In the genomic region with DNA sequence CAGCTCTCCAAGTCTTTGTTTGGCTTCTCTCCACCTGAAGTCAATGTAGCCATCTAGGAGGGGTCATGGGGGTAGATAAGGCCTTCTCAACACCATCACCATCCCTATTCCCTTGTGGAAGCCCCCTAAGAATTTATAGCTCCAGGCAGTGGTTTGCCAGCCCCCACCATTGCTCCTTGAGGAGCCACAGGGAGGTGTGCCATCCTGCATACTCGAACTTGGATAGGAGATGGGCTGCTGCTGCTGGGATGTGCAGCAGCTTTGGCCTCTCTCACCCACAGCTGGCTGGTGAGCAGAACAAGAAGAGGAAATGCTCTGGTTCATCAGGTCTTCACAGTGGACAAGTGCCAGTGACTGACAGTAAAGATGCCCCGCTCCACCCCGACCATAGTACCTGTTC, we compare ENCODE assay signal across 27 cellular contexts. TPM values are rescaled to one million over a fixed set of nuclear protein-coding genes. Genes with fewer than 3 reads are reported as not detected.
DNase-seq lines count a peak whose midpoint lies in the region; ATAC-seq and TF ChIP-seq lines count a peak whose summit lies in the region.
"Had no signal": no experiment of that assay in that cellular context is flagged by ENCODE, and none has a peak within 500 bp of the region (broad histone marks: within the 10 kb centered on the region; RNA-seq: fewer than 3 reads in every experiment).

No MANE protein-coding gene starts in this region.

- no peaks in the 10 kb centered on the region for H3K27me3 Mint-ChIP-seq in activated naive CD4-positive, alpha-beta T cell treated with anti-CD3 and anti-CD28 coated beads for 36 hours (ENCODE audit: low read depth)
- H3K27me3 Mint-ChIP-seq in Calu3 (ENCODE audit: unreplicated experiment) (no peaks in the 10 kb centered on the region), memory B cell (no peaks in the 10 kb centered on the region)
- H3K27me3 Mint-ChIP-seq in stimulated activated naive B cell treated with anti-CD40 and anti-IgM and Interleukin-4, amounts not matched to agents 10 μg/mL and 1 μg/mL and 100 μg/mL, for 72 hours: no peaks in the 10 kb centered on the region
- H3K27me3 Mint-ChIP-seq: IgD-negative memory B cell had no signal

- no peak for ATAC-seq in memory B cell (ENCODE audit: low read depth)
- ATAC-seq in stimulated activated naive B cell treated with anti-CD40 and anti-IgM and Interleukin-4, amounts not matched to agents 10 μg/mL and 1 μg/mL and 100 μg/mL, for 72 hours (replicated peaks): no peak
- ATAC-seq in HG02588 (IDR thresholded peaks at IDR 0.05; ENCODE audit: unreplicated experiment): no peak
- ATAC-seq: CD8-positive, alpha-beta T cell; GM12878; PC-3 had no signal

- H3K4me1 Mint-ChIP-seq in activated naive CD4-positive, alpha-beta T cell treated with anti-CD3 and anti-CD28 coated beads for 36 hours (ENCODE audit: low read depth): peaks cover 53% of the 10 kb centered on the region
- peaks cover 6% of the 10 kb centered on the region for H3K4me1 Mint-ChIP-seq in Calu3 (ENCODE audit: low read depth, unreplicated experiment)
- peaks cover 21% of the 10 kb centered on the region for H3K4me1 Mint-ChIP-seq in memory B cell
- H3K4me1 Mint-ChIP-seq in stimulated activated naive B cell treated with anti-CD40 and anti-IgM and Interleukin-4, amounts not matched to agents 10 μg/mL and 1 μg/mL and 100 μg/mL, for 72 hours: peaks cover 29 to 47% of the 10 kb centered on the region in 2 donors

- peaks cover 36% of the 10 kb centered on the region for H3K36me3 Mint-ChIP-seq in activated naive CD4-positive, alpha-beta T cell treated with anti-CD3 and anti-CD28 coated beads for 36 hours (ENCODE audit: low read depth)
- peaks cover 55% of the 10 kb centered on the region for H3K36me3 Mint-ChIP-seq in Calu3 (ENCODE audit: insufficient read depth, unreplicated experiment)
- peaks cover 20% of the 10 kb centered on the region for H3K36me3 Mint-ChIP-seq in memory B cell
- H3K36me3 Mint-ChIP-seq in stimulated activated naive B cell treated with anti-CD40 and anti-IgM and Interleukin-4, amounts not matched to agents 10 μg/mL and 1 μg/mL and 100 μg/mL, for 72 hours: peaks cover 24 to 52% of the 10 kb centered on the region in 2 donors

- BruUV-seq in Calu3 (replicated peaks; lab: Mats Ljungman, UMichigan): no TSS peak

- H3K9me3 Mint-ChIP-seq in activated naive CD4-positive, alpha-beta T cell treated with anti-CD3 and anti-CD28 coated beads for 36 hours: no peaks in the 10 kb centered on the region
- no peaks in the 10 kb centered on the region for H3K9me3 Mint-ChIP-seq in Calu3 (ENCODE audit: low read depth, unreplicated experiment)
- no peaks in the 10 kb centered on the region for H3K9me3 Mint-ChIP-seq in memory B cell
- no peaks in the 10 kb centered on the region for H3K9me3 Mint-ChIP-seq in stimulated activated naive B cell treated with anti-CD40 and anti-IgM and Interleukin-4, amounts not matched to agents 10 μg/mL and 1 μg/mL and 100 μg/mL, for 72 hours
- H3K9me3 Mint-ChIP-seq: CD8-positive, alpha-beta T cell; IgD-negative memory B cell had no signal

- intact Hi-C loops in activated naive CD4-positive, alpha-beta T cell treated with anti-CD3 and anti-CD28 coated beads for 36 hours (cut with micrococcal nuclease): no loop called here
- intact Hi-C loops in Calu3 (cut with micrococcal nuclease; ENCODE audit: unreplicated experiment): no loop called here

- H3K4me3 Mint-ChIP-seq in activated naive CD4-positive, alpha-beta T cell treated with anti-CD3 and anti-CD28 coated beads for 36 hours: no peak overlapping the region
- H3K4me3 Mint-ChIP-seq in Calu3 (ENCODE audit: low read depth, unreplicated experiment) (no peak overlapping the region), memory B cell (no peak overlapping the region)
- H3K4me3 Mint-ChIP-seq in stimulated activated naive B cell treated with anti-CD40 and anti-IgM and Interleukin-4, amounts not matched to agents 10 μg/mL and 1 μg/mL and 100 μg/mL, for 72 hours: no peak overlapping the region
- H3K4me3 Mint-ChIP-seq: CD8-positive, alpha-beta T cell had no signal

- peak overlapping the region; percentile 55 for H3K27ac Mint-ChIP-seq in activated naive CD4-positive, alpha-beta T cell treated with anti-CD3 and anti-CD28 coated beads for 36 hours
- peak overlapping the region; percentile 13 for H3K27ac Mint-ChIP-seq in Calu3 (ENCODE audit: unreplicated experiment)
- peak overlapping the region; percentile 33 for H3K27ac Mint-ChIP-seq in memory B cell
- peak overlapping the region; percentile 47 for H3K27ac Mint-ChIP-seq in stimulated activated naive B cell treated with anti-CD40 and anti-IgM and Interleukin-4, amounts not matched to agents 10 μg/mL and 1 μg/mL and 100 μg/mL, for 72 hours

- CTCF ChIA-PET in activated naive CD4-positive, alpha-beta T cell treated with anti-CD3 and anti-CD28 coated beads for 36 hours (lab: Charles Lee): interaction anchor here (0.6 to 1.2 kb wide), 3 partner anchors 12 to 93 kb away, joined by 3 read pairs; no protein-coding TSS in a partner anchor
- CTCF ChIA-PET in Calu3 (lab: Charles Lee): no interaction called here

- no peak for DNase-seq in activated naive CD4-positive, alpha-beta T cell treated with anti-CD3 and anti-CD28 coated beads for 36 hours
- no peak for DNase-seq in activated naive CD4-positive, alpha-beta T cell treated with anti-CD3 and anti-CD28 coated beads, Interleukin-2, amount 50 U/mL, for 16 hours
- DNase-seq in Calu3: no peak
- no peak for DNase-seq in memory B cell (ENCODE audit: low spot score in 2 of 2)
- DNase-seq in stimulated activated naive B cell treated with anti-CD40 and anti-IgM and Interleukin-4, amounts not matched to agents 10 μg/mL and 1 μg/mL and 100 μg/mL, for 72 hours: no peak
- no peak for DNase-seq in central memory CD4-positive, alpha-beta T cell
- DNase-seq: C1 segment of cervical spinal cord; Caco-2; CD8-positive, alpha-beta T cell; DMS 273 treated with DMSO at 0.1 percent for 48 hours; DMS79; EL; GDM1; GOT3; HCEC 1CT; MM.1S; NCI-H2029; NCI-H446; NCI-H524 treated with DMSO at 0.1 percent for 48 hours; NCI-H774; NK-92 treated with Interleukin-12 subunit alpha and Interleukin-12 subunit beta, amount 100 ng/mL, for 24 hours; PC-3; SJCRH30 had no signal

- TF ChIP-seq CTCF in Calu3 (IDR thresholded peaks at IDR 0.05; ENCODE audit: unreplicated experiment): no peak

RNA-seq across cellular contexts. Expression of a gene that starts 4.8 kb away (rescaled TPM):
- total RNA-seq in activated naive CD4-positive, alpha-beta T cell treated with anti-CD3 and anti-CD28 coated beads for 36 hours: 10 to 100 TPM; 77.4 to 84.6 TPM
- 129 and 143 TPM in 2 replicates for total RNA-seq in Calu3 (2022)

RNA-seq across cellular contexts. Expression of a gene that starts 4.9 kb away (rescaled TPM):
- 10 to 100 TPM; 37.5 to 38.3 TPM for total RNA-seq in activated naive CD4-positive, alpha-beta T cell treated with anti-CD3 and anti-CD28 coated beads for 36 hours
- 52.4 and 57.0 TPM in 2 replicates for total RNA-seq in Calu3 (2022)

RNA-seq across cellular contexts. Expression of a gene that starts 16.9 kb away (rescaled TPM):
- total RNA-seq in activated naive CD4-positive, alpha-beta T cell treated with anti-CD3 and anti-CD28 coated beads for 36 hours: 1 to 10 TPM; 3.1 to 3.9 TPM
- total RNA-seq in Calu3 (2022): not detected in 2 replicates
- total RNA-seq: A673, Caco-2, PC-3, SJCRH30 had no signal

RNA-seq across cellular contexts. Expression of a gene that starts 22.8 kb away (rescaled TPM):
- total RNA-seq in activated naive CD4-positive, alpha-beta T cell treated with anti-CD3 and anti-CD28 coated beads for 36 hours: under 1 TPM; 0.40 to 0.55 TPM
- total RNA-seq in Calu3 (2022): 0.27 TPM in 1 of 2 replicates, not detected in the other
- total RNA-seq: A673, Caco-2, GM12878 had no signal

RNA-seq across cellular contexts. Expression of a gene that starts 24.1 kb away (rescaled TPM):
- total RNA-seq in activated naive CD4-positive, alpha-beta T cell treated with anti-CD3 and anti-CD28 coated beads for 36 hours: 10 to 100 TPM in 1 of 2 experiments, 1 to 10 TPM in 1; 9.4 to 10.6 TPM
- 66.2 and 93.6 TPM in 2 replicates for total RNA-seq in Calu3 (2022)
